In genomic region chr20:57586370-57586793, GRCh38 we compare ENCODE assay signal across 1 cellular context.
A peak's percentile ranks its signal among the peaks of the same experiment; 100 is the strongest.
TF ChIP-seq lines count a peak whose summit lies in the region.

No MANE protein-coding gene starts in this region.

TF ChIP-seq in HepG2, 621 proteins besides CTCF, POLR2A, EP300 and RAD21 (continued from another document and continues in another):
- no peak for TF ChIP-seq ZBTB40 (IDR thresholded peaks at IDR 0.05)
- no peak for TF ChIP-seq ZBTB40 (CRISPR knock-in tag; IDR thresholded peaks at IDR 0.05)
- no peak for TF ChIP-seq ZNF567 (CRISPR knock-in tag; IDR thresholded peaks at IDR 0.05; ENCODE audit: borderline replicate concordance)
- no peak for TF ChIP-seq ZKSCAN1 (IDR thresholded peaks at IDR 0.05; ENCODE audit: low read length)
- TF ChIP-seq ZNF749 (CRISPR knock-in tag; IDR thresholded peaks at IDR 0.05; ENCODE audit: borderline replicate concordance): no peak
- TF ChIP-seq HIC2 (CRISPR knock-in tag; IDR thresholded peaks at IDR 0.05; ENCODE audit: low read depth): peak; percentile 77; the same call in 1 of the 2 replicates
- peak; percentile 59; the same call in 1 of the 2 replicates for TF ChIP-seq ZNF205 (CRISPR knock-in tag; IDR thresholded peaks at IDR 0.05)
- TF ChIP-seq ZNF564 (CRISPR knock-in tag; IDR thresholded peaks at IDR 0.05): no peak
- no peak for TF ChIP-seq XRCC5 (optimal IDR thresholded peaks at IDR 0.05; ENCODE audit: low read length)
- TF ChIP-seq RBM39 (IDR thresholded peaks at IDR 0.05; ENCODE audit: low read depth, low read length, poor library complexity, severe bottlenecking): no peak
- TF ChIP-seq NCOR1 (IDR thresholded peaks at IDR 0.05; ENCODE audit: borderline replicate concordance, low read length): peak; percentile 67; the same call in 1 of the 2 replicates
- TF ChIP-seq NFAT5 (CRISPR knock-in tag; IDR thresholded peaks at IDR 0.05): no peak
- TF ChIP-seq RBFOX2 (IDR thresholded peaks at IDR 0.05; ENCODE audit: low read depth, low read length): no peak
- TF ChIP-seq ZFP36 (IDR thresholded peaks at IDR 0.05; ENCODE audit: borderline replicate concordance, low read depth, low read length, partially characterized antibody): no peak
- no peak for TF ChIP-seq ZNF430 (CRISPR knock-in tag; IDR thresholded peaks at IDR 0.05)
- no peak for TF ChIP-seq PRDM10 (CRISPR knock-in tag; IDR thresholded peaks at IDR 0.05; ENCODE audit: low read depth)
- TF ChIP-seq KLF15 (CRISPR knock-in tag; IDR thresholded peaks at IDR 0.05; ENCODE audit: borderline replicate concordance): no peak
- no peak for TF ChIP-seq MBD4 (IDR thresholded peaks at IDR 0.05; ENCODE audit: borderline replicate concordance, low read length)
- peak; percentile 43 for TF ChIP-seq UBTF (CRISPR knock-in tag; IDR thresholded peaks at IDR 0.05)
- TF ChIP-seq PLSCR1 (CRISPR knock-in tag; IDR thresholded peaks at IDR 0.05; ENCODE audit: borderline replicate concordance): no peak
- TF ChIP-seq MYNN (CRISPR knock-in tag; IDR thresholded peaks at IDR 0.05; ENCODE audit: low read depth): no peak
- no peak for TF ChIP-seq FOSL1 (CRISPR knock-in tag; IDR thresholded peaks at IDR 0.05; ENCODE audit: borderline replicate concordance)
- TF ChIP-seq ZNF274 (CRISPR knock-in tag; IDR thresholded peaks at IDR 0.05): no peak
- TF ChIP-seq DMAP1 (CRISPR knock-in tag; IDR thresholded peaks at IDR 0.05): no peak
- TF ChIP-seq CENPX (CRISPR knock-in tag; IDR thresholded peaks at IDR 0.05): no peak
- TF ChIP-seq TAF1 (CRISPR knock-in tag; IDR thresholded peaks at IDR 0.05): no peak
- TF ChIP-seq HOMEZ (CRISPR knock-in tag; IDR thresholded peaks at IDR 0.05; ENCODE audit: low read depth): 0 out of 2 replicates have a peak, but pooled peaks have one; percentile 13
- no peak for TF ChIP-seq MED13 (CRISPR knock-in tag; IDR thresholded peaks at IDR 0.05)
